17 cellular contexts compared by ENCODE assay signal in genomic region chr5:99320461-99320860, GRCh38.
DNase-seq lines count a peak whose midpoint lies in the region; ATAC-seq, FAIRE-seq and TF ChIP-seq lines count a peak whose summit lies in the region.
"Had no signal": no experiment of that assay in that cellular context is flagged by ENCODE, and none has a peak within 500 bp of the region (broad histone marks: within the 10 kb centered on the region; RNA-seq: fewer than 3 reads in every experiment).

No MANE protein-coding gene starts in this region.

- WGBS in pancreas, 2 donors = 53 to 61% methylated on average over 5 of the region's 5 CpGs

- no peak overlapping the region for H3K4me2 ChIP-seq in endothelial cell of umbilical vein (ENCODE audit: insufficient read depth, low read length)

- H3K9me1 ChIP-seq in endothelial cell of umbilical vein (replicated peaks; ENCODE audit: control insufficient read depth, extremely low read depth, insufficient read depth, low read length) = no peaks in the 10 kb centered on the region

- H4K20me1 ChIP-seq in endothelial cell of umbilical vein (replicated peaks; ENCODE audit: control insufficient read depth, extremely low read depth, insufficient read depth, low read length) = no peaks in the 10 kb centered on the region

- H3K4me1 ChIP-seq in endothelial cell of umbilical vein (ENCODE audit: control insufficient read depth, extremely low read depth, insufficient read depth, low read length) (no peaks in the 10 kb centered on the region), pancreas (no peaks in the 10 kb centered on the region)
- H3K4me1 ChIP-seq: breast epithelium had no signal

- BruUV-seq in endothelial cell of umbilical vein (replicated peaks; lab: Mats Ljungman, UMichigan) = no TSS peak

- H2AFZ ChIP-seq in endothelial cell of umbilical vein (ENCODE audit: low read depth, low read length) = no peak overlapping the region

- FAIRE-seq in endothelial cell of umbilical vein (lab: Jason Lieb, UNC) (no peak), pancreas (lab: Jason Lieb, UNC) (no peak)
- FAIRE-seq: G401.6 had no signal

- intact Hi-C loops in endothelial cell of umbilical vein (cut with micrococcal nuclease) = no loop called here
- intact Hi-C loops in pancreas (cut with DNase I) = no loop called here

- ATAC-seq in pancreas = no peak
- ATAC-seq in GM21367 (IDR thresholded peaks at IDR 0.05; ENCODE audit: unreplicated experiment) = no peak
- ATAC-seq in GM18870 (IDR thresholded peaks at IDR 0.05; ENCODE audit: unreplicated experiment) = no peak
- ATAC-seq: stimulated activated memory B cell treated with anti-CD40 and anti-IgM and Interleukin-4, amounts not matched to agents 10 μg/mL and 1 μg/mL and 100 μg/mL, for 72 hours had no signal

- CTCF ChIA-PET in endothelial cell of umbilical vein (lab: Charles Lee) = no interaction called here

- TF ChIP-seq POLR2A in endothelial cell of umbilical vein (IDR thresholded peaks at IDR 0.05; ENCODE audit: low read depth, low read length) = no peak

- DNase-seq in Ammon's horn (ENCODE audit: low spot score) = peak; percentile 15
- peak; percentile 52 for DNase-seq in HT-29 (ENCODE audit: low spot score)
- DNase-seq in NOMO-1 treated with DMSO at 0.1 percent for 48 hours (lab: John Stamatoyannopoulos, UW; ENCODE audit: unreplicated experiment) = peak; percentile 60
- peak; percentile 9 for DNase-seq in endothelial cell of umbilical vein (ENCODE audit: low read depth, low spot score)
- DNase-seq in pancreas = no peak
- no peak for DNase-seq in cerebellum (ENCODE audit: low spot score)
- DNase-seq: activated CD4-positive, alpha-beta memory T cell treated with anti-CD3 and anti-CD28 coated beads, Interleukin-2, amount 10 ng/mL, durations not matched to agents 7 days and 5 days; activated naive CD4-positive, alpha-beta T cell; hippocampal formation; mesenchymal stem cell; NK-92 treated with Interleukin-12 subunit alpha and Interleukin-12 subunit beta, amount 100 ng/mL, for 24 hours; stimulated activated CD4-positive, alpha-beta T cell treated with anti-CD3 and anti-CD28 coated beads, Interleukin-1b, Interleukin-23, amount 100 ng/mL, for 48 hours had no signal

- dilution Hi-C loops in endothelial cell of umbilical vein (cut with MboI; ENCODE audit: extremely low pct_ligation_motif_present, low sequenced_read_pairs) = no loop called here

- H3K36me3 ChIP-seq in endothelial cell of umbilical vein (ENCODE audit: control insufficient read depth in 2 of 2, extremely low read depth in 1 of 2, insufficient read depth in 2 of 2, low read length in 2 of 2) = no peaks in the 10 kb centered on the region
- H3K36me3 ChIP-seq in pancreas = no peaks in the 10 kb centered on the region
- H3K36me3 ChIP-seq: breast epithelium had no signal

- no peaks in the 10 kb centered on the region for H3K79me2 ChIP-seq in endothelial cell of umbilical vein (ENCODE audit: control insufficient read depth, insufficient read depth, low read length)

- POLR2A ChIA-PET in endothelial cell of umbilical vein (lab: Charles Lee) = no interaction called here

- no peak overlapping the region for H3K4me3 ChIP-seq in endothelial cell of umbilical vein (replicated peaks in 1 of 3; ENCODE audit: insufficient read depth in 1 of 3, low read depth in 1 of 3, low read length in 3 of 3)
- H3K4me3 ChIP-seq in pancreas = no peak overlapping the region
- H3K4me3 ChIP-seq: breast epithelium had no signal

- no peaks in the 10 kb centered on the region for H3K27me3 ChIP-seq in endothelial cell of umbilical vein (ENCODE audit: control insufficient read depth in 2 of 2, insufficient read depth in 2 of 2, low read length in 2 of 2)
- peaks cover 0 to 5% (median 0%) of the 10 kb centered on the region in 4 donors for H3K27me3 ChIP-seq in pancreas
- H3K27me3 ChIP-seq: breast epithelium had no signal

- TF ChIP-seq CTCF in endothelial cell of umbilical vein (IDR thresholded peaks at IDR 0.05; ENCODE audit: extremely low read depth in 1 of 2, insufficient read depth in 1 of 2, low read depth in 1 of 2, low read length in 2 of 2) (no peak), pancreas (IDR thresholded peaks at IDR 0.05) (no peak)

- no peak overlapping the region for H3K27ac ChIP-seq in endothelial cell of umbilical vein (ENCODE audit: insufficient read depth, low read depth, low read length)
- no peak overlapping the region for H3K27ac ChIP-seq in pancreas
- H3K27ac ChIP-seq: breast epithelium had no signal

- H3K9ac ChIP-seq in endothelial cell of umbilical vein (replicated peaks; ENCODE audit: extremely low read depth, insufficient read depth, low read length) = no peak overlapping the region

- no peaks in the 10 kb centered on the region for H3K9me3 ChIP-seq in endothelial cell of umbilical vein (replicated peaks; ENCODE audit: control insufficient read depth, insufficient read depth, low read length)
- H3K9me3 ChIP-seq in pancreas = no peaks in the 10 kb centered on the region
- H3K9me3 ChIP-seq: breast epithelium had no signal

TF ChIP-seq in endothelial cell of umbilical vein, 7 proteins besides CTCF, POLR2A, EP300 and RAD21:
- TF ChIP-seq MYC (IDR thresholded peaks at IDR 0.05; ENCODE audit: low read depth, low read length) (no peak), GATA2 (IDR thresholded peaks at IDR 0.05; ENCODE audit: insufficient read depth, insufficient read length, low read depth, low read length) (no peak), POLR2AphosphoS5 (IDR thresholded peaks at IDR 0.05; ENCODE audit: insufficient read depth, low read depth, low read length) (no peak), JUN (IDR thresholded peaks at IDR 0.05; ENCODE audit: borderline replicate concordance, insufficient read depth, insufficient read length, low read depth) (no peak), FOS (IDR thresholded peaks at IDR 0.05; ENCODE audit: borderline replicate concordance, insufficient read depth, low read length) (no peak), EZH2 (IDR thresholded peaks at IDR 0.05; ENCODE audit: borderline replicate concordance, low read depth, low read length, severe bottlenecking) (no peak), MAX (IDR thresholded peaks at IDR 0.05; ENCODE audit: insufficient read depth, insufficient read length) (no peak)

Comparison
In these comparisons a context has a peak if more than half of its experiments do, and no peak if none do; other contexts are left out.
1. DNase-seq: peak in Ammon's horn (single experiment), HT-29 (single experiment), NOMO-1 treated with DMSO at 0.1 percent for 48 hours (single experiment) and endothelial cell of umbilical vein (single experiment); none in pancreas (0 of 6) and cerebellum (single experiment).